Comparison of ENCODE assay signal across 8 cellular contexts in genomic region chr7:26153823-26154783, GRCh38. TPM values are rescaled to one million over a fixed set of nuclear protein-coding genes. Genes with fewer than 3 reads are reported as not detected.
DNase-seq lines count a peak whose midpoint lies in the region; FAIRE-seq and TF ChIP-seq lines count a peak whose summit lies in the region.

No MANE protein-coding gene starts in this region.

- H3K4me1 ChIP-seq in Peyer's patch, result peaks cover 0 to 47% (median 9%) of the 10 kb centered on the region in 4 donors
- H3K4me1 ChIP-seq in GM23248 (ENCODE audit: insufficient read depth), result peaks cover 23% of the 10 kb centered on the region

- in situ Hi-C loops in GM23248 (cut with MboI), result no loop called here

- no peaks in the 10 kb centered on the region for H3K9me2 ChIP-seq in GM23248 (ENCODE audit: insufficient read depth)

- H3K27ac ChIP-seq in Peyer's patch (peak overlapping the region; percentile 56 to 86 (median 78)), GM23248 (no peak overlapping the region)

- peak; percentile 15 to 50 for TF ChIP-seq POLR2A in Peyer's patch (IDR thresholded peaks at IDR 0.05)

- H3F3A ChIP-seq in GM23248 (ENCODE audit: insufficient read depth), result peaks cover 21% of the 10 kb centered on the region

- 73 to 77% methylated on average over 15 of the region's 15 CpGs for WGBS in GM23248 (ENCODE audit: low coverage in 1 of 2, low lambda C conversion rate in 2 of 2, missing lambda C conversion rate in 2 of 2), 2 experiments

- no peaks in the 10 kb centered on the region for H3K79me2 ChIP-seq in GM23248 (ENCODE audit: insufficient read depth)

- H3K9me3 Mint-ChIP-seq in dendritic cell treated with granulocyte-macrophage colony-stimulating factor and Interleukin-4, amounts not matched to agents 40 ng/mL and 50 ng/mL, for 4 days, result no peaks in the 10 kb centered on the region
- no peaks in the 10 kb centered on the region for H3K9me3 Mint-ChIP-seq in nephron

- H3K4me1 Mint-ChIP-seq in dendritic cell treated with granulocyte-macrophage colony-stimulating factor and Interleukin-4, amounts not matched to agents 40 ng/mL and 50 ng/mL, for 4 days (ENCODE audit: low read depth), result peaks cover 67% of the 10 kb centered on the region
- peaks cover 27% of the 10 kb centered on the region for H3K4me1 Mint-ChIP-seq in nephron

- no peak for TF ChIP-seq CTCF in GM12875 (IDR thresholded peaks at IDR 0.05; ENCODE audit: borderline replicate concordance, insufficient read depth, low read depth, low read length)
- no peak for TF ChIP-seq CTCF in Peyer's patch (IDR thresholded peaks at IDR 0.05)
- TF ChIP-seq CTCF in nephron (IDR thresholded peaks at IDR 0.05; ENCODE audit: unreplicated experiment in 3 of 3), result no peak

- peak overlapping the region; percentile 98 for H3K27ac Mint-ChIP-seq in dendritic cell treated with granulocyte-macrophage colony-stimulating factor and Interleukin-4, amounts not matched to agents 40 ng/mL and 50 ng/mL, for 4 days
- no peak overlapping the region for H3K27ac Mint-ChIP-seq in nephron

- H3K9me3 ChIP-seq in Peyer's patch, result no peaks in the 10 kb centered on the region
- H3K9me3 ChIP-seq in GM23248 (ENCODE audit: low read depth), result no peaks in the 10 kb centered on the region

- peak overlapping the region; percentile 83 for H3K4me3 ChIP-seq in GM12875 (ENCODE audit: low read depth, low read length)
- H3K4me3 ChIP-seq in Peyer's patch, result peak overlapping the region in 3 of 4 donors; percentile 74 to 89 (median 81)
- H3K4me3 ChIP-seq in GM23248, result no peak overlapping the region

- H3K4me3 Mint-ChIP-seq in dendritic cell treated with granulocyte-macrophage colony-stimulating factor and Interleukin-4, amounts not matched to agents 40 ng/mL and 50 ng/mL, for 4 days, result peak overlapping the region; percentile 87
- H3K4me3 Mint-ChIP-seq in nephron, result peak overlapping the region; percentile 79 to 87 (median 85)

- DNase-seq in Peyer's patch, result peak; percentile 38 to 82 (median 79)
- no peak for DNase-seq in GM23248
- DNase-seq in frontal cortex (ENCODE audit: low spot score in 2 of 2), result no peak
- DNase-seq in GOT3 (lab: John Stamatoyannopoulos, UW), result no peak
- no peak for DNase-seq in DMS53 treated with DMSO at 0.1 percent for 48 hours (lab: John Stamatoyannopoulos, UW; ENCODE audit: unreplicated experiment)

- H3K9ac ChIP-seq in GM23248, result no peak overlapping the region

- no peak overlapping the region for H3K4me2 ChIP-seq in GM23248 (ENCODE audit: unreplicated experiment)

- peaks cover 4% of the 10 kb centered on the region for H3K27me3 Mint-ChIP-seq in dendritic cell treated with granulocyte-macrophage colony-stimulating factor and Interleukin-4, amounts not matched to agents 40 ng/mL and 50 ng/mL, for 4 days
- peaks cover 71% of the 10 kb centered on the region for H3K27me3 Mint-ChIP-seq in nephron (ENCODE audit: low read depth)

- peaks cover 8% of the 10 kb centered on the region for H3K36me3 Mint-ChIP-seq in dendritic cell treated with granulocyte-macrophage colony-stimulating factor and Interleukin-4, amounts not matched to agents 40 ng/mL and 50 ng/mL, for 4 days (ENCODE audit: low read depth)
- H3K36me3 Mint-ChIP-seq in nephron (ENCODE audit: low read depth), result no peaks in the 10 kb centered on the region

- H3K36me3 ChIP-seq in Peyer's patch (no peaks in the 10 kb centered on the region), GM23248 (ENCODE audit: low read depth) (no peaks in the 10 kb centered on the region)

- intact Hi-C loops in dendritic cell treated with granulocyte-macrophage colony-stimulating factor and Interleukin-4, amounts not matched to agents 40 ng/mL and 50 ng/mL, for 4 days (cut with micrococcal nuclease), result loop anchor here (2.0 to 5.0 kb wide), 2 partner anchors 33 to 53 kb away; no protein-coding TSS in a partner anchor

- H3K27me3 ChIP-seq in Peyer's patch (no peaks in the 10 kb centered on the region), GM23248 (replicated peaks; ENCODE audit: insufficient read depth) (peaks cover 28% of the 10 kb centered on the region)

- no peaks in the 10 kb centered on the region for H4K20me1 ChIP-seq in GM23248 (ENCODE audit: insufficient read depth)

- FAIRE-seq in frontal cortex (lab: Jason Lieb, UNC), result no peak

- no peak overlapping the region for H2AFZ ChIP-seq in GM23248

RNA-seq across cellular contexts. Expression of gene NFE2L3, which starts 2.1 kb away (rescaled TPM):
- total RNA-seq in Peyer's patch, result 10 to 100 TPM in 1 of 4 donors, 1 to 10 TPM in 3; 5.3 to 10.5 (median 6.6) TPM
- 0.76 and 1.4 TPM in 2 replicates for total RNA-seq in GM23248 (2014; rRNA removed; shearing (Covaris generic))
- 0.41 and 0.70 TPM in 2 replicates for polyA plus RNA-seq in GM23248 (2016; fragmentation: Nextera tagmentation; extraction: Ambion mirVana)
- 9.8 TPM for total RNA-seq in frontal cortex

RNA-seq across cellular contexts. Expression of gene HNRNPA2B1, which starts 46.4 kb away (rescaled TPM):
- total RNA-seq in Peyer's patch, result 100 to 1,000 TPM; 184 to 526 (median 228) TPM
- 125 and 134 TPM in 2 replicates for total RNA-seq in GM23248 (2014; rRNA removed; shearing (Covaris generic))
- polyA plus RNA-seq in GM23248 (2016; fragmentation: Nextera tagmentation; extraction: Ambion mirVana), result 493 and 529 TPM in 2 replicates
- 135 TPM for total RNA-seq in frontal cortex

RNA-seq across cellular contexts. Expression of gene CBX3, which starts 47.4 kb away (rescaled TPM):
- total RNA-seq in Peyer's patch (100 to 1,000 TPM in 1 of 4 donors, 10 to 100 TPM in 3; 53.9 to 112 (median 68.6) TPM), frontal cortex (183 TPM)
- total RNA-seq in GM23248 (2014; rRNA removed; shearing (Covaris generic)), result 109 and 122 TPM in 2 replicates
- polyA plus RNA-seq in GM23248 (2016; fragmentation: Nextera tagmentation; extraction: Ambion mirVana), result 71.1 and 73.3 TPM in 2 replicates

Comparison
In these comparisons a context has a peak if more than half of its experiments do, and no peak if none do; other contexts are left out.
1. DNase-seq: peak in Peyer's patch (3 of 3); none in GM23248 (single experiment), frontal cortex (0 of 2), GOT3 (single experiment) and DMS53 treated with DMSO at 0.1 percent for 48 hours (single experiment).